19 cellular contexts compared by ENCODE assay signal in the genomic region with DNA sequence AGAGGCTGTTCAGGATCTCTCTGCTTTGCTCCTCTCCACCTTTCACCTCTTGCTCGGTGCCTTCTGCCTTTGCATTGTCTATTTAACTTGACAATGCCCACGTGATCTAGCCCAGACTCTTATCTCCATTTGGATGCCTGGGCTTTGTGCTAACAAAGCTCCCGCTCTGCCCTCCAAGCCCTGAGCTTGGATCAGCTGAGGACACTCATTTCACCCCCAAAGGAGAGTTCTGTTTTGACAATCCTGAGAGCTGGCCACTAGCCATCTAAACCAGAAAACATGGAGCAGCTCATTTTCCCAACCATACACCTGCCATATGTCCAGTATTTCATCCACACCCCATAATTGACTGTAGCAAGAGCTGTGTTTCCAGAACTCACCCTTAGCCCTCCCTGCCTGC. TPM values are rescaled to one million over a fixed set of nuclear protein-coding genes. Genes with fewer than 3 reads are reported as not detected.
DNase-seq lines count a peak whose midpoint lies in the region; ATAC-seq, FAIRE-seq and TF ChIP-seq lines count a peak whose summit lies in the region.
"Had no signal": no experiment of that assay in that cellular context is flagged by ENCODE, and none has a peak within 500 bp of the region (broad histone marks: within the 10 kb centered on the region; RNA-seq: fewer than 3 reads in every experiment).

No MANE protein-coding gene starts in this region.

- intact Hi-C loops in K562 (cut with micrococcal nuclease) = no loop called here
- intact Hi-C loops in left colon (cut with DNase I, micrococcal nuclease) = no loop called here

- no peak overlapping the region for H3K4me3 Mint-ChIP-seq in HFFc6
- H3K4me3 Mint-ChIP-seq: CD14-positive monocyte had no signal

- H3K4me1 ChIP-seq in K562 (replicated peaks in 1 of 2; ENCODE audit: control insufficient read depth in 2 of 2, insufficient read depth in 2 of 2, low read length in 2 of 2) = peaks cover 0 to 5% of the 10 kb centered on the region in 2 experiments; a peak in 1 of 5 replicates
- H3K4me1 ChIP-seq: Caco-2 had no signal

- no peak overlapping the region for H2AFZ ChIP-seq in K562 (ENCODE audit: low read depth, low read length)
- H2AFZ ChIP-seq: PC-9 had no signal

- TF ChIP-seq CTCF in HFFc6 (IDR thresholded peaks at IDR 0.05) (no peak), K562 (IDR thresholded peaks at IDR 0.05 in 2 of 3, conservative IDR thresholded peaks at IDR 0.05 in 1 of 3; ENCODE audit: insufficient read depth in 2 of 3, low read depth in 1 of 3, low read length in 3 of 3) (no peak), omental fat pad (IDR thresholded peaks at IDR 0.05) (no peak)

- no peaks in the 10 kb centered on the region; the same call in 1 of the 2 replicates for H3K27me3 Mint-ChIP-seq in HFFc6 (ENCODE audit: insufficient read depth)

- ATAC-seq in K562 (no peak), left colon (peak; percentile 26), omental fat pad (ENCODE audit: low FRiP score) (no peak)
- ATAC-seq: HCT116 had no signal

- 2% methylated on average over 3 of the region's 3 CpGs for WGBS in K562 (ENCODE audit: insufficient coverage, low coverage, missing lambda C conversion rate)

- peak; percentile 8 for DNase-seq in COR-L47 (lab: John Stamatoyannopoulos, UW)
- no peak for DNase-seq in HFFc6
- DNase-seq in K562 (ENCODE audit: extremely low read depth in 1 of 4, low spot score in 3 of 4) = no peak
- no peak for DNase-seq in left colon
- DNase-seq in omental fat pad (ENCODE audit: low spot score) = no peak
- no peak for DNase-seq in dedifferentiated amniotic fluid mesenchymal stem cell (ENCODE audit: extremely low spot score)
- DNase-seq in NOMO-1 (lab: John Stamatoyannopoulos, UW; ENCODE audit: unreplicated experiment in 2 of 2) = no peak
- no peak for DNase-seq in activated effector memory CD4-positive, alpha-beta T cell treated with anti-CD3 and anti-CD28 coated beads, Interleukin-2, amount 50 U/mL, for 16 hours
- DNase-seq: Caco-2, DMS53, KG1, NCI-H1694, NCI-H446, PC-9 had no signal

- no peaks in the 10 kb centered on the region for H3K9me3 Mint-ChIP-seq in HFFc6
- H3K9me3 Mint-ChIP-seq: CD14-positive monocyte had no signal

- H3K4me1 Mint-ChIP-seq in HFFc6 (ENCODE audit: low read depth) = peaks cover 80% of the 10 kb centered on the region
- H3K4me1 Mint-ChIP-seq: CD14-positive monocyte had no signal

- TF ChIP-seq POLR2A in K562 (conservative IDR thresholded peaks at IDR 0.05) = no peak

- peaks cover 45% of the 10 kb centered on the region for H3K36me3 Mint-ChIP-seq in HFFc6 (ENCODE audit: low read depth)
- H3K36me3 Mint-ChIP-seq: CD14-positive monocyte had no signal

- H3K9me3 ChIP-seq in K562 (replicated peaks; ENCODE audit: control insufficient read depth, insufficient read depth, low read depth, low read length) = no peaks in the 10 kb centered on the region
- H3K9me3 ChIP-seq: Caco-2 had no signal

- H3K27me3 ChIP-seq in K562 (ENCODE audit: control insufficient read depth in 2 of 2, insufficient read depth in 2 of 2, low read length in 2 of 2) = 0 out of 5 replicates have a peak, but pooled peaks cover 0 to 8% of the 10 kb centered on the region in 2 experiments

- peak overlapping the region; percentile 14; the same call in 1 of the 2 replicates for H3K4me2 ChIP-seq in K562 (ENCODE audit: insufficient read depth, low read length)
- H3K4me2 ChIP-seq: PC-9 had no signal

- CTCF ChIA-PET in K562 (lab: Yijun Ruan, JAX; ENCODE audit: low intra/inter-chr PET ratio) = no interaction called here

- no peak overlapping the region for H3K9ac ChIP-seq in K562 (ENCODE audit: insufficient read depth in 1 of 2, low read depth in 2 of 2, low read length in 2 of 2)

- no peak for FAIRE-seq in K562 (lab: Jason Lieb, UNC)
- FAIRE-seq: GM19239, HTR-8/SVneo had no signal

- H3K36me3 ChIP-seq in K562 (ENCODE audit: control insufficient read depth, insufficient read depth, low read length) = no peaks in the 10 kb centered on the region

- no peaks in the 10 kb centered on the region for H3K9me1 ChIP-seq in K562 (ENCODE audit: control insufficient read depth, insufficient read depth, low read length)

- in situ Hi-C loops in K562 (cut with MboI) = no loop called here

- no TSS peak for BruUV-seq in K562 (replicated peaks; lab: Mats Ljungman, UMichigan)

- no peak overlapping the region for H3K4me3 ChIP-seq in K562
- H3K4me3 ChIP-seq: PC-9 had no signal

- H4K20me1 ChIP-seq in K562 (replicated peaks; ENCODE audit: control insufficient read depth, insufficient read depth, low read length) = 0 out of 2 replicates have a peak, but pooled peaks cover 3% of the 10 kb centered on the region

- TF ChIP-seq RAD21 in K562 (CRISPR knock-in tag; conservative IDR thresholded peaks at IDR 0.05 in 1 of 2, IDR thresholded peaks at IDR 0.05 in 1 of 2) = no peak

- H3K79me2 ChIP-seq in K562 (ENCODE audit: control insufficient read depth, insufficient read depth, low read length) = no peaks in the 10 kb centered on the region

- POLR2A ChIA-PET in K562 (lab: Yijun Ruan, JAX) = interaction anchor here (0.6 to 2.1 kb wide), 3 partner anchors 10 to 382 kb away, joined by 3 to 15 read pairs (median 4); no protein-coding TSS in a partner anchor

- no peak for TF ChIP-seq EP300 in K562 (IDR thresholded peaks at IDR 0.05; ENCODE audit: low read length)

- H3K27ac Mint-ChIP-seq in HFFc6 = peak overlapping the region; percentile 32
- H3K27ac Mint-ChIP-seq: CD14-positive monocyte had no signal

- no peak overlapping the region for H3K27ac ChIP-seq in K562 (ENCODE audit: extremely low read depth, low read depth, low read length)
- H3K27ac ChIP-seq: HL-60, PC-9 had no signal

TF ChIP-seq in K562, 482 proteins besides CTCF, POLR2A, EP300 and RAD21 (continues in another document):
- TF ChIP-seq SRSF1 (IDR thresholded peaks at IDR 0.05; ENCODE audit: low read depth, low read length) (no peak), USF2 (CRISPR knock-in tag; IDR thresholded peaks at IDR 0.05) (peak; percentile 83)
- TF ChIP-seq, protein P1, sequence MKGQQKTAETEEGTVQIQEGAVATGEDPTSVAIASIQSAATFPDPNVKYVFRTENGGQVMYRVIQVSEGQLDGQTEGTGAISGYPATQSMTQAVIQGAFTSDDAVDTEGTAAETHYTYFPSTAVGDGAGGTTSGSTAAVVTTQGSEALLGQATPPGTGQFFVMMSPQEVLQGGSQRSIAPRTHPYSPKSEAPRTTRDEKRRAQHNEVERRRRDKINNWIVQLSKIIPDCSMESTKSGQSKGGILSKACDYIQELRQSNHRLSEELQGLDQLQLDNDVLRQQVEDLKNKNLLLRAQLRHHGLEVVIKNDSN (CRISPR knock-in tag; IDR thresholded peaks at IDR 0.05) = peak; percentile 67

RNA-seq across cellular contexts. Expression of gene GPR176, which starts 12.8 kb away (rescaled TPM):
- 100 to 1,000 TPM; 151 to 193 (median 169) TPM for total RNA-seq in HFFc6 (2021; fragmentation: NEBNext Ultra II Directional; extraction: Animal tissue kit (Norgen Biotek cat#: 25700))
- total RNA-seq in K562 (2011; cell fraction: chromatin; rRNA removed; ENCODE audit: low replicate concordance) = 0.44 and 0.67 TPM in 2 replicates
- 0.66 and 1.0 TPM in 2 replicates for total RNA-seq in K562 (2011; cell fraction: nucleolus; rRNA removed)
- 0.61 and 0.66 TPM in 2 replicates for total RNA-seq in K562 (2011; cell fraction: nucleoplasm; rRNA removed)
- total RNA-seq in K562 (2014; rRNA removed) (1.1 and 1.8 TPM in 2 replicates), K562 (2014; rRNA removed; fragmentation: Illumina TruSeq; extraction: Trizol) (0.76 and 0.86 TPM in 2 replicates), K562 (2015; rRNA removed; fragmentation: Illumina TruSeq; extraction: Trizol) (0.98 and 1.0 TPM in 2 replicates), K562 (2021) (1.0 and 1.2 TPM in 2 replicates), left colon (1 to 10 TPM in 1 of 2 donors, under 1 TPM in 1; 0.85 to 1.5 TPM), omental fat pad (10 to 100 TPM in 2 of 4 donors, 1 to 10 TPM in 2; 5.6 to 23.9 (median 11.7) TPM)
- polyA plus RNA-seq in K562 (2011; rRNA removed) (0.03 and 0.24 TPM in 2 replicates), K562 (2014; fragmentation: Illumina TruSeq; extraction: Trizol) (0.73 and 0.74 TPM in 2 replicates), K562 (2014; fragmentation: Nextera tagmentation; extraction: Ambion mirVana) (under 1 TPM; 0.24 to 0.34 TPM), K562 (2014; rRNA removed) (0.81 and 0.94 TPM in 2 replicates)
- polyA plus RNA-seq in K562 (2011; cell fraction: cytosol; rRNA removed) = 0.07 and 0.40 TPM in 2 replicates
- polyA plus RNA-seq in K562 (2011; cell fraction: nucleus; rRNA removed) = 0.06 and 0.59 TPM in 2 replicates
- polyA plus RNA-seq in K562 (2012) = 0.82 and 2.1 TPM in 2 replicates
- polyA minus RNA-seq in K562 (2011; rRNA and poly(A)+ RNA removed) = 0.18 and 0.36 TPM in 2 replicates
- polyA minus RNA-seq in K562 (2011; cell fraction: cytosol; rRNA and poly(A)+ RNA removed) = not detected in 2 replicates
- polyA minus RNA-seq in K562 (2011; cell fraction: nucleus; rRNA and poly(A)+ RNA removed) = 0.33 TPM in 1 of 2 replicates, not detected in the other

RNA-seq across cellular contexts. Expression of gene EIF2AK4, which starts 26.7 kb away (rescaled TPM):
- 10 to 100 TPM; 85.6 to 94.3 (median 90.1) TPM for total RNA-seq in HFFc6 (2021; fragmentation: NEBNext Ultra II Directional; extraction: Animal tissue kit (Norgen Biotek cat#: 25700))
- 36.6 and 64.0 TPM in 2 replicates for total RNA-seq in K562 (2011; cell fraction: chromatin; rRNA removed; ENCODE audit: low replicate concordance)
- total RNA-seq in K562 (2011; cell fraction: nucleolus; rRNA removed) = 19.7 and 27.4 TPM in 2 replicates
- 32.8 and 57.2 TPM in 2 replicates for total RNA-seq in K562 (2011; cell fraction: nucleoplasm; rRNA removed)
- total RNA-seq in K562 (2014; rRNA removed) = 24.7 and 32.2 TPM in 2 replicates
- 32.9 and 34.8 TPM in 2 replicates for total RNA-seq in K562 (2014; rRNA removed; fragmentation: Illumina TruSeq; extraction: Trizol)
- total RNA-seq in K562 (2015; rRNA removed; fragmentation: Illumina TruSeq; extraction: Trizol) = 34.8 and 35.2 TPM in 2 replicates
- 28.2 and 28.7 TPM in 2 replicates for total RNA-seq in K562 (2021)
- 35.9 and 36.1 TPM in 2 replicates for polyA plus RNA-seq in K562 (2011; rRNA removed)
- polyA plus RNA-seq in K562 (2011; cell fraction: cytosol; rRNA removed) = 24.3 and 31.5 TPM in 2 replicates
- 13.4 and 15.1 TPM in 2 replicates for polyA plus RNA-seq in K562 (2011; cell fraction: nucleus; rRNA removed)
- 21.9 and 32.3 TPM in 2 replicates for polyA plus RNA-seq in K562 (2012)
- 30.5 and 37.3 TPM in 2 replicates for polyA plus RNA-seq in K562 (2014; fragmentation: Illumina TruSeq; extraction: Trizol)
- 10 to 100 TPM; 15.9 to 23.1 TPM for polyA plus RNA-seq in K562 (2014; fragmentation: Nextera tagmentation; extraction: Ambion mirVana)
- 28.5 and 29.9 TPM in 2 replicates for polyA plus RNA-seq in K562 (2014; rRNA removed)
- polyA minus RNA-seq in K562 (2011; rRNA and poly(A)+ RNA removed) = 56.9 and 64.1 TPM in 2 replicates
- polyA minus RNA-seq in K562 (2011; cell fraction: cytosol; rRNA and poly(A)+ RNA removed) = 21.5 and 25.9 TPM in 2 replicates
- polyA minus RNA-seq in K562 (2011; cell fraction: nucleus; rRNA and poly(A)+ RNA removed) = 20.3 and 41.9 TPM in 2 replicates
- total RNA-seq in left colon = 10 to 100 TPM; 23.6 to 29.7 TPM
- 10 to 100 TPM; 46.0 to 60.5 (median 51.6) TPM for total RNA-seq in omental fat pad

Comparison
In these comparisons a context has a peak if more than half of its experiments do, and no peak if none do; other contexts are left out.
1. RNA of gene GPR176, which starts 12.8 kb away (total RNA-seq): 151 to 193 TPM in HFFc6; 5.6 to 23.9 TPM in omental fat pad, 0.85 to 1.5 TPM in left colon and 0.44 to 1.8 TPM in K562; every median in the first group is over 4 times any median in the second.